Comparison of ENCODE assay signal across 9 cellular contexts in genomic region chr4:170138580-170139194, GRCh38. TPM values are rescaled to one million over a fixed set of nuclear protein-coding genes. Genes with fewer than 3 reads are reported as not detected.
DNase-seq lines count a peak whose midpoint lies in the region; ATAC-seq and TF ChIP-seq lines count a peak whose summit lies in the region.
"Had no signal": no experiment of that assay in that cellular context is flagged by ENCODE, and none has a peak within 500 bp of the region (broad histone marks: within the 10 kb centered on the region; RNA-seq: fewer than 3 reads in every experiment).

No MANE protein-coding gene starts in this region.

- peaks cover 5% of the 10 kb centered on the region for H3K27me3 Mint-ChIP-seq in activated CD4-positive, alpha-beta T cell treated with anti-CD3 and anti-CD28 coated beads for 36 hours

- no peaks in the 10 kb centered on the region for H3K36me3 Mint-ChIP-seq in activated CD4-positive, alpha-beta T cell treated with anti-CD3 and anti-CD28 coated beads for 36 hours (ENCODE audit: low read depth)

- no peak overlapping the region for H3K27ac Mint-ChIP-seq in activated CD4-positive, alpha-beta T cell treated with anti-CD3 and anti-CD28 coated beads for 36 hours

- peaks cover 2% of the 10 kb centered on the region for H3K4me1 Mint-ChIP-seq in activated CD4-positive, alpha-beta T cell treated with anti-CD3 and anti-CD28 coated beads for 36 hours

- intact Hi-C loops in activated CD4-positive, alpha-beta T cell treated with anti-CD3 and anti-CD28 coated beads for 36 hours (cut with DNase I, micrococcal nuclease) = loop anchor here (1.0 to 10.0 kb wide), 6 partner anchors 121 to 715 kb away; no protein-coding TSS in a partner anchor
- intact Hi-C loops in colonic mucosa (cut with DNase I) = loop anchor here (5.0 kb wide), 1 partner anchor 714 kb away; no protein-coding TSS in a partner anchor
- intact Hi-C loops in right lobe of liver (cut with DNase I) = no loop called here

- no peak for TF ChIP-seq POLR2A in right lobe of liver (IDR thresholded peaks at IDR 0.05)

- DNase-seq in GM19240 (ENCODE audit: insufficient read length, low spot score) = peak; percentile 43
- DNase-seq in NCI-H510A (lab: John Stamatoyannopoulos, UW) = peak; percentile 18
- DNase-seq in activated CD4-positive, alpha-beta T cell treated with anti-CD3 and anti-CD28 coated beads for 36 hours = peak; percentile 84
- DNase-seq in colonic mucosa = peak; percentile 75
- DNase-seq in right lobe of liver = peak; percentile 60 to 62 (median 62)
- peak; percentile 29 to 38 (median 36) for DNase-seq in stimulated activated CD4-positive, alpha-beta T cell treated with anti-CD3 and anti-CD28 coated beads, TNF-alpha, amount 100 ng/mL, for 4 hours (ENCODE audit: low read depth in 3 of 3)

- H3K9me3 ChIP-seq in colonic mucosa = no peaks in the 10 kb centered on the region
- no peaks in the 10 kb centered on the region for H3K9me3 ChIP-seq in right lobe of liver

- no peaks in the 10 kb centered on the region for H3K27me3 ChIP-seq in colonic mucosa
- H3K27me3 ChIP-seq in right lobe of liver = no peaks in the 10 kb centered on the region

- CTCF ChIA-PET in activated CD4-positive, alpha-beta T cell treated with anti-CD3 and anti-CD28 coated beads for 36 hours (lab: Charles Lee) = interaction anchor here (0.8 kb wide), 1 partner anchor 30 kb away, joined by 4 read pairs; no protein-coding TSS in a partner anchor

- peak; percentile 80 for TF ChIP-seq CTCF in C4-2B (conservative IDR thresholded peaks at IDR 0.05)
- TF ChIP-seq CTCF in colonic mucosa (IDR thresholded peaks at IDR 0.05) = peak; percentile 65
- TF ChIP-seq CTCF in right lobe of liver (IDR thresholded peaks at IDR 0.05) = peak; percentile 52 to 84 (median 78)

- ATAC-seq in HG03378 (IDR thresholded peaks at IDR 0.05; ENCODE audit: unreplicated experiment) = peak; percentile 95
- peak; percentile 70 for ATAC-seq in activated CD4-positive, alpha-beta T cell treated with anti-CD3 and anti-CD28 coated beads for 36 hours
- ATAC-seq in right lobe of liver = peak; percentile 84 to 93 (median 92)

- no peak overlapping the region for H3K9ac ChIP-seq in colonic mucosa (ENCODE audit: low read depth in 2 of 2, low read length in 2 of 2)

- 3% methylated on average over 15 of the region's 15 CpGs for WGBS in right lobe of liver (ENCODE audit: insufficient coverage, low coverage, low lambda C conversion rate, missing lambda C conversion rate)

- H3K4me3 ChIP-seq in colonic mucosa (no peak overlapping the region), right lobe of liver (no peak overlapping the region)

- H3K27ac ChIP-seq in C4-2B (no peak overlapping the region), colonic mucosa (no peak overlapping the region), right lobe of liver (no peak overlapping the region)

- no peaks in the 10 kb centered on the region for H3K9me3 Mint-ChIP-seq in activated CD4-positive, alpha-beta T cell treated with anti-CD3 and anti-CD28 coated beads for 36 hours (ENCODE audit: low read depth)

- no peak overlapping the region for H3K4me3 Mint-ChIP-seq in activated CD4-positive, alpha-beta T cell treated with anti-CD3 and anti-CD28 coated beads for 36 hours

- H3K36me3 ChIP-seq in colonic mucosa (no peaks in the 10 kb centered on the region), right lobe of liver (no peaks in the 10 kb centered on the region)

- H3K4me1 ChIP-seq in colonic mucosa (no peaks in the 10 kb centered on the region), right lobe of liver (no peaks in the 10 kb centered on the region)

- POLR2A ChIA-PET in activated CD4-positive, alpha-beta T cell treated with anti-CD3 and anti-CD28 coated beads for 36 hours (lab: Charles Lee) = no interaction called here

RNA-seq across cellular contexts. Expression of gene AADAT, which starts 48.9 kb away (rescaled TPM):
- total RNA-seq in activated CD4-positive, alpha-beta T cell treated with anti-CD3 and anti-CD28 coated beads for 36 hours = not detected
- total RNA-seq in colonic mucosa = 1 to 10 TPM; 4.0 to 5.3 TPM
- total RNA-seq in right lobe of liver = 10 to 100 TPM in 4 of 6 experiments, 1 to 10 TPM in 2; 5.6 to 43.3 (median 19.5) TPM
- total RNA-seq: T-helper 1 cell treated with Interleukin-12 subunit alpha and Interleukin-12 subunit beta and Interleukin-4 antibody, amounts not matched to agents 30 ng/mL and 1 ng/mL, for 36 hours had no signal

Comparison
In these comparisons a context has a peak if more than half of its experiments do, and no peak if none do; other contexts are left out.
1. DNase-seq: peak in every context shown above with its lines; median percentile 84 in activated CD4-positive, alpha-beta T cell treated with anti-CD3 and anti-CD28 coated beads for 36 hours; 75 in colonic mucosa; 62 in right lobe of liver; 43 in GM19240; 36 in stimulated activated CD4-positive, alpha-beta T cell treated with anti-CD3 and anti-CD28 coated beads, TNF-alpha, amount 100 ng/mL, for 4 hours; 18 in NCI-H510A.
2. RNA of gene AADAT, which starts 48.9 kb away (total RNA-seq): 5.6 to 43.3 TPM in right lobe of liver and 4.0 to 5.3 TPM in colonic mucosa; not detected in activated CD4-positive, alpha-beta T cell treated with anti-CD3 and anti-CD28 coated beads for 36 hours; every median in the first group is over 4 times any median in the second.
3. intact Hi-C loops: an anchor here in activated CD4-positive, alpha-beta T cell treated with anti-CD3 and anti-CD28 coated beads for 36 hours (1.0 to 10.0 kb wide) and colonic mucosa (5.0 kb wide); none called in right lobe of liver.
4. Peak in every context shown above with its lines, with median percentiles within 50 percentile points of each other: CTCF ChIP-seq and ATAC-seq.